Comparison of ENCODE assay signal across 14 cellular contexts in genomic region chr20:35055445-35056276, GRCh38. TPM values are rescaled to one million over a fixed set of nuclear protein-coding genes. Genes with fewer than 3 reads are reported as not detected.
A peak's percentile ranks its signal among the peaks of the same experiment; 100 is the strongest.
DNase-seq lines count a peak whose midpoint lies in the region; ATAC-seq, FAIRE-seq and TF ChIP-seq lines count a peak whose summit lies in the region.
"Had no signal": no experiment of that assay in that cellular context is flagged by ENCODE, and none has a peak within 500 bp of the region (broad histone marks: within the 10 kb centered on the region; RNA-seq: fewer than 3 reads in every experiment).

No MANE protein-coding gene starts in this region.

- H3K27ac Mint-ChIP-seq in CD14-positive monocyte: peak overlapping the region in 6 of 7 donors; percentile 26 to 86 (median 78)
- H3K27ac Mint-ChIP-seq in T-helper 1 cell treated with Interleukin-12 subunit alpha and Interleukin-12 subunit beta and Interleukin-4 antibody, amounts not matched to agents 30 μg/mL and 1 μg/mL, for 36 hours: peak overlapping the region; percentile 71

- peak overlapping the region; percentile 38 to 64 for H3K4me3 Mint-ChIP-seq in CD14-positive monocyte
- H3K4me3 Mint-ChIP-seq in T-helper 1 cell treated with Interleukin-12 subunit alpha and Interleukin-12 subunit beta and Interleukin-4 antibody, amounts not matched to agents 30 μg/mL and 1 μg/mL, for 36 hours: peak overlapping the region; percentile 51

- peaks cover 41 to 74% of the 10 kb centered on the region in 2 donors for H3K36me3 Mint-ChIP-seq in CD14-positive monocyte
- peaks cover 46% of the 10 kb centered on the region for H3K36me3 Mint-ChIP-seq in T-helper 1 cell treated with Interleukin-12 subunit alpha and Interleukin-12 subunit beta and Interleukin-4 antibody, amounts not matched to agents 30 μg/mL and 1 μg/mL, for 36 hours (ENCODE audit: low read depth)

- TF ChIP-seq CTCF in CD14-positive monocyte (IDR thresholded peaks at IDR 0.05) (no peak), foreskin fibroblast (IDR thresholded peaks at IDR 0.05; ENCODE audit: low read depth, low read length) (no peak), kidney (IDR thresholded peaks at IDR 0.05; ENCODE audit: borderline replicate concordance, extremely low read depth, insufficient read depth) (no peak)

- no peak overlapping the region for H3K27ac ChIP-seq in kidney (ENCODE audit: low read depth in 2 of 2, low read length in 2 of 2)
- H3K27ac ChIP-seq: psoas muscle had no signal

- no peak overlapping the region for H3K4me3 ChIP-seq in foreskin fibroblast (ENCODE audit: low read depth in 1 of 2, low read length in 2 of 2)
- no peak overlapping the region for H3K4me3 ChIP-seq in kidney (ENCODE audit: low read length in 2 of 2)
- H3K4me3 ChIP-seq: psoas muscle had no signal

- intact Hi-C loops in CD14-positive monocyte (cut with micrococcal nuclease) (no loop called here), kidney (cut with DNase I) (no loop called here), left colon (cut with DNase I, micrococcal nuclease) (no loop called here)

- H3K9ac ChIP-seq in kidney (ENCODE audit: low read length in 2 of 2): no peak overlapping the region

- H3K9me3 ChIP-seq in kidney (ENCODE audit: control insufficient read depth in 1 of 2, low read length in 2 of 2): no peaks in the 10 kb centered on the region
- H3K9me3 ChIP-seq: psoas muscle had no signal

- H3K4me1 ChIP-seq in kidney (ENCODE audit: control insufficient read depth in 1 of 2, insufficient read depth in 1 of 2, low read depth in 1 of 2, low read length in 2 of 2): no peaks in the 10 kb centered on the region
- H3K4me1 ChIP-seq: psoas muscle had no signal

- DNase-seq in CD14-positive monocyte (ENCODE audit: low spot score): no peak
- DNase-seq in fibroblast of gingiva (ENCODE audit: low read depth): peak; percentile 74
- no peak for DNase-seq in foreskin fibroblast
- no peak for DNase-seq in kidney
- no peak for DNase-seq in left colon
- no peak for DNase-seq in NCI-H2227 treated with DMSO at 0.1 percent for 48 hours (lab: John Stamatoyannopoulos, UW)
- DNase-seq: activated gamma-delta T cell, GF-D8, glutamatergic neuron, psoas muscle had no signal

- ATAC-seq in GM18498 (IDR thresholded peaks at IDR 0.05; ENCODE audit: unreplicated experiment): peak; percentile 51
- no peak for ATAC-seq in left colon
- ATAC-seq: HCT116, Panc1, psoas muscle had no signal

- FAIRE-seq in kidney (lab: Jason Lieb, UNC): no peak

- H3K9me3 Mint-ChIP-seq in CD14-positive monocyte: peaks cover 0 to 2% (median 0%) of the 10 kb centered on the region in 7 donors
- no peaks in the 10 kb centered on the region for H3K9me3 Mint-ChIP-seq in T-helper 1 cell treated with Interleukin-12 subunit alpha and Interleukin-12 subunit beta and Interleukin-4 antibody, amounts not matched to agents 30 μg/mL and 1 μg/mL, for 36 hours

- H3K27me3 Mint-ChIP-seq in CD14-positive monocyte (ENCODE audit: low read depth in 3 of 3): no peaks in the 10 kb centered on the region
- no peaks in the 10 kb centered on the region for H3K27me3 Mint-ChIP-seq in T-helper 1 cell treated with Interleukin-12 subunit alpha and Interleukin-12 subunit beta and Interleukin-4 antibody, amounts not matched to agents 30 μg/mL and 1 μg/mL, for 36 hours (ENCODE audit: low read depth)

- H3K4me1 Mint-ChIP-seq in CD14-positive monocyte: peaks cover 19% of the 10 kb centered on the region
- peaks cover 33% of the 10 kb centered on the region for H3K4me1 Mint-ChIP-seq in T-helper 1 cell treated with Interleukin-12 subunit alpha and Interleukin-12 subunit beta and Interleukin-4 antibody, amounts not matched to agents 30 μg/mL and 1 μg/mL, for 36 hours (ENCODE audit: low read depth)

- peaks cover 4 to 7% of the 10 kb centered on the region in 2 donors for H3K36me3 ChIP-seq in kidney (ENCODE audit: control insufficient read depth in 1 of 2, insufficient read depth in 2 of 2, low read length in 2 of 2)

RNA-seq across cellular contexts. Expression of gene TRPC4AP, which starts 36.9 kb away (rescaled TPM):
- polyA plus RNA-seq in CD14-positive monocyte (10 to 100 TPM; 80.8 to 88.6 TPM), kidney (ENCODE audit: insufficient read depth, low read depth, low replicate concordance) (36.5 TPM)
- total RNA-seq in kidney (51.2 TPM), left colon (10 to 100 TPM; 58.9 to 60.6 TPM)
